Comparison of ENCODE assay signal across 10 cellular contexts in the genomic region with DNA sequence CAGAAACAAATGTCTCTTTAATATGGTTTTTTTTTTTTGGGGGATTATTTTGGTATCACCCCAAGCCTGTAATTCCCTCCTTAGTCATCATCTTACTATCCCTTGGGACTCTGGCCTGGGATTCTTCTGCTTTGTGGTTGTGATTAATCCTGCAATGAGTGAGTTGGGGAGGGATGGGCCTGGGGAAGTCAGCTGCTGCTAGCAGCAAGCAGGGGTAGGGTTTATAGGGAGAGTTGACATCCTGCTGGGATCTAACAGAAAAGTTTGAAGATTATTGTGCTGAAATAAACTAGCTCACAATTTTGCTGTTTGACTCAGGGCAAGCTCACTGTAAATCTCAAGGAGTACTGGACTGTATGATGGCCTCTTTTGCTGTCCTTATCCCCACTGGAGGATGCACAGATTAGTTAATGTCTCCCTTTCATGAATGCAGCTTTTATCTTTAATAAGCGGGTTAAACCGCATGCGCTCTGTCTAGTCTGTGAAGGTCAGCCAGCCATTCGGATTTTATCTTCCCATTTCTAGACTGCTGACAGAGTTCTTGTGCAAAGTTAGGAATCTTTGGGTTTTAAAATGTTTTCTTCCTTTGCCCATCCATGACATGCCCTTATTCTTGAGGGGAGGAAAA.
DNase-seq lines count a peak whose midpoint lies in the region; ATAC-seq and TF ChIP-seq lines count a peak whose summit lies in the region.
"Had no signal": no experiment of that assay in that cellular context is flagged by ENCODE, and none has a peak within 500 bp of the region (broad histone marks: within the 10 kb centered on the region; RNA-seq: fewer than 3 reads in every experiment).

No MANE protein-coding gene starts in this region.

- H3K9me3 Mint-ChIP-seq in naive thymus-derived CD8-positive, alpha-beta T cell: no peaks in the 10 kb centered on the region

- no peak overlapping the region for H3K4me3 ChIP-seq in cardiac fibroblast (replicated peaks in 1 of 2; ENCODE audit: low read depth in 2 of 2, low read length in 2 of 2)

- peak overlapping the region in 5 of 10 donors; percentile 1 to 72 (median 31) for H3K4me3 Mint-ChIP-seq in naive thymus-derived CD8-positive, alpha-beta T cell

- no peaks in the 10 kb centered on the region for H3K27me3 Mint-ChIP-seq in naive thymus-derived CD8-positive, alpha-beta T cell

- H3K4me1 Mint-ChIP-seq in naive thymus-derived CD8-positive, alpha-beta T cell: peaks cover 45 to 95% (median 82%) of the 10 kb centered on the region in 4 donors

- peak overlapping the region in 8 of 10 donors; percentile 0 to 84 (median 31) for H3K27ac Mint-ChIP-seq in naive thymus-derived CD8-positive, alpha-beta T cell

- POLR2A ChIA-PET in naive thymus-derived CD8-positive, alpha-beta T cell (lab: Charles Lee): interaction anchor here (0.6 kb wide), 1 partner anchor 854 kb away, joined by 3 read pairs; no protein-coding TSS in a partner anchor

- no peak for TF ChIP-seq CTCF in cardiac fibroblast (IDR thresholded peaks at IDR 0.05; ENCODE audit: low read depth, low read length)

- DNase-seq in D341Med (ENCODE audit: low spot score): peak; percentile 85
- DNase-seq in NCI-H524 (lab: John Stamatoyannopoulos, UW): peak; percentile 71 to 91
- DNase-seq in cardiac fibroblast (ENCODE audit: low read depth in 2 of 2): peak; percentile 87 to 98
- DNase-seq in naive thymus-derived CD8-positive, alpha-beta T cell: no peak
- no peak for DNase-seq in NCI-H2029 (lab: John Stamatoyannopoulos, UW)
- no peak for DNase-seq in SIG-M5 (lab: John Stamatoyannopoulos, UW)
- DNase-seq: activated effector memory CD4-positive, alpha-beta T cell treated with Interleukin-2 at 50 U/mL for 16 hours; NCI-H1694 treated with DMSO at 0.1 percent for 48 hours had no signal

- ATAC-seq in naive thymus-derived CD8-positive, alpha-beta T cell: no peak
- no peak for ATAC-seq in HG03378 (IDR thresholded peaks at IDR 0.05; ENCODE audit: unreplicated experiment)
- no peak for ATAC-seq in GM21619 (IDR thresholded peaks at IDR 0.05; ENCODE audit: unreplicated experiment)

- H3K36me3 Mint-ChIP-seq in naive thymus-derived CD8-positive, alpha-beta T cell: peaks cover 0 to 2% (median 0%) of the 10 kb centered on the region in 3 donors

Comparison
In these comparisons a context has a peak if more than half of its experiments do, and no peak if none do; other contexts are left out.
1. DNase-seq: peak in D341Med (single experiment), NCI-H524 (2 of 2) and cardiac fibroblast (2 of 2); none in naive thymus-derived CD8-positive, alpha-beta T cell (0 of 10), NCI-H2029 (single experiment) and SIG-M5 (single experiment).